1 cellular context compared by ENCODE assay signal in genomic region chr21:39345440-39345839, GRCh38.
TF ChIP-seq lines count a peak whose summit lies in the region.

No MANE protein-coding gene starts in this region.

TF ChIP-seq in HepG2, 621 proteins besides CTCF, POLR2A, EP300 and RAD21:
- TF ChIP-seq NR0B2 (CRISPR knock-in tag; IDR thresholded peaks at IDR 0.05) (no peak), RBFOX2 (IDR thresholded peaks at IDR 0.05; ENCODE audit: low read depth, low read length) (0 out of 2 replicates have a peak, but pooled peaks have one; percentile 17)
